In genomic region chr19:1652471-1653299, GRCh38 we compare ENCODE assay signal across 1 cellular context.
TF ChIP-seq lines count a peak whose summit lies in the region.

Gene TCF3 (minus strand): TSS chr19:1652615. CDS start chr19:1650248, 2,367 bp downstream.

TF ChIP-seq in HepG2, 621 proteins besides CTCF, POLR2A, EP300 and RAD21 (continued from another document and continues in another):
- TF ChIP-seq, protein P1, sequence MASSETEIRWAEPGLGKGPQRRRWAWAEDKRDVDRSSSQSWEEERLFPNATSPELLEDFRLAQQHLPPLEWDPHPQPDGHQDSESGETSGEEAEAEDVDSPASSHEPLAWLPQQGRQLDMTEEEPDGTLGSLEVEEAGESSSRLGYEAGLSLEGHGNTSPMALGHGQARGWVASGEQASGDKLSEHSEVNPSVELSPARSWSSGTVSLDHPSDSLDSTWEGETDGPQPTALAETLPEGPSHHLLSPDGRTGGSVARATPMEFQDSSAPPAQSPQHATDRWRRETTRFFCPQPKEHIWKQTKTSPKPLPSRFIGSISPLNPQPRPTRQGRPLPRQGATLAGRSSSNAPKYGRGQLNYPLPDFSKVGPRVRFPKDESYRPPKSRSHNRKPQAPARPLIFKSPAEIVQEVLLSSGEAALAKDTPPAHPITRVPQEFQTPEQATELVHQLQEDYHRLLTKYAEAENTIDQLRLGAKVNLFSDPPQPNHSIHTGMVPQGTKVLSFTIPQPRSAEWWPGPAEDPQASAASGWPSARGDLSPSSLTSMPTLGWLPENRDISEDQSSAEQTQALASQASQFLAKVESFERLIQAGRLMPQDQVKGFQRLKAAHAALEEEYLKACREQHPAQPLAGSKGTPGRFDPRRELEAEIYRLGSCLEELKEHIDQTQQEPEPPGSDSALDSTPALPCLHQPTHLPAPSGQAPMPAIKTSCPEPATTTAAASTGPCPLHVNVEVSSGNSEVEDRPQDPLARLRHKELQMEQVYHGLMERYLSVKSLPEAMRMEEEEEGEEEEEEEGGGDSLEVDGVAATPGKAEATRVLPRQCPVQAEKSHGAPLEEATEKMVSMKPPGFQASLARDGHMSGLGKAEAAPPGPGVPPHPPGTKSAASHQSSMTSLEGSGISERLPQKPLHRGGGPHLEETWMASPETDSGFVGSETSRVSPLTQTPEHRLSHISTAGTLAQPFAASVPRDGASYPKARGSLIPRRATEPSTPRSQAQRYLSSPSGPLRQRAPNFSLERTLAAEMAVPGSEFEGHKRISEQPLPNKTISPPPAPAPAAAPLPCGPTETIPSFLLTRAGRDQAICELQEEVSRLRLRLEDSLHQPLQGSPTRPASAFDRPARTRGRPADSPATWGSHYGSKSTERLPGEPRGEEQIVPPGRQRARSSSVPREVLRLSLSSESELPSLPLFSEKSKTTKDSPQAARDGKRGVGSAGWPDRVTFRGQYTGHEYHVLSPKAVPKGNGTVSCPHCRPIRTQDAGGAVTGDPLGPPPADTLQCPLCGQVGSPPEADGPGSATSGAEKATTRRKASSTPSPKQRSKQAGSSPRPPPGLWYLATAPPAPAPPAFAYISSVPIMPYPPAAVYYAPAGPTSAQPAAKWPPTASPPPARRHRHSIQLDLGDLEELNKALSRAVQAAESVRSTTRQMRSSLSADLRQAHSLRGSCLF (CRISPR knock-in tag; IDR thresholded peaks at IDR 0.05; ENCODE audit: borderline replicate concordance) = no peak
- TF ChIP-seq SP140L (CRISPR knock-in tag; IDR thresholded peaks at IDR 0.05; ENCODE audit: borderline replicate concordance) (no peak), THAP7 (CRISPR knock-in tag; IDR thresholded peaks at IDR 0.05) (no peak), TBP (CRISPR knock-in tag; IDR thresholded peaks at IDR 0.05) (no peak), MTA3 (CRISPR knock-in tag; IDR thresholded peaks at IDR 0.05) (no peak), KDM3A (CRISPR knock-in tag; IDR thresholded peaks at IDR 0.05; ENCODE audit: low read depth) (no peak; the same call in 1 of the 2 replicates), ZNF18 (CRISPR knock-in tag; IDR thresholded peaks at IDR 0.05; ENCODE audit: insufficient replicate concordance) (no peak), SALL2 (CRISPR knock-in tag; IDR thresholded peaks at IDR 0.05) (peak; percentile 51; the same call in 1 of the 2 replicates), ZKSCAN8 (CRISPR knock-in tag; IDR thresholded peaks at IDR 0.05; ENCODE audit: borderline replicate concordance) (no peak), RBM39 (IDR thresholded peaks at IDR 0.05; ENCODE audit: low read depth, low read length, poor library complexity, severe bottlenecking) (peak; percentile 70), PRPF4 (IDR thresholded peaks at IDR 0.05; ENCODE audit: low read depth, low read length, poor library complexity, severe bottlenecking) (no peak), CREBL2 (CRISPR knock-in tag; IDR thresholded peaks at IDR 0.05; ENCODE audit: borderline replicate concordance) (no peak; the same call in 1 of the 2 replicates), POLR2AphosphoS2 (IDR thresholded peaks at IDR 0.05; ENCODE audit: low read depth, low read length) (no peak), ZSCAN31 (CRISPR knock-in tag; IDR thresholded peaks at IDR 0.05; ENCODE audit: low read depth) (no peak), ZHX2 (IDR thresholded peaks at IDR 0.05; ENCODE audit: low read depth) (no peak), ZHX2 (CRISPR knock-in tag; IDR thresholded peaks at IDR 0.05; ENCODE audit: borderline replicate concordance) (no peak), MBD4 (IDR thresholded peaks at IDR 0.05; ENCODE audit: borderline replicate concordance, low read length) (no peak), CCAR2 (optimal IDR thresholded peaks at IDR 0.05; ENCODE audit: low read depth, low read length) (no peak), ZNF468 (CRISPR knock-in tag; IDR thresholded peaks at IDR 0.05) (no peak), ZNF556 (CRISPR knock-in tag; IDR thresholded peaks at IDR 0.05; ENCODE audit: borderline replicate concordance) (no peak), ZNF550 (CRISPR knock-in tag; IDR thresholded peaks at IDR 0.05; ENCODE audit: borderline replicate concordance) (no peak), TBX3 (IDR thresholded peaks at IDR 0.05; ENCODE audit: borderline replicate concordance) (peak; percentile 77), ZNF337 (CRISPR knock-in tag; IDR thresholded peaks at IDR 0.05; ENCODE audit: borderline replicate concordance, low read depth) (no peak), ZNF20 (CRISPR knock-in tag; IDR thresholded peaks at IDR 0.05) (no peak), JDP2 (CRISPR knock-in tag; IDR thresholded peaks at IDR 0.05; ENCODE audit: borderline replicate concordance) (no peak), CEBPG (CRISPR knock-in tag; IDR thresholded peaks at IDR 0.05) (peak; percentile 90)
- TF ChIP-seq, protein P2, sequence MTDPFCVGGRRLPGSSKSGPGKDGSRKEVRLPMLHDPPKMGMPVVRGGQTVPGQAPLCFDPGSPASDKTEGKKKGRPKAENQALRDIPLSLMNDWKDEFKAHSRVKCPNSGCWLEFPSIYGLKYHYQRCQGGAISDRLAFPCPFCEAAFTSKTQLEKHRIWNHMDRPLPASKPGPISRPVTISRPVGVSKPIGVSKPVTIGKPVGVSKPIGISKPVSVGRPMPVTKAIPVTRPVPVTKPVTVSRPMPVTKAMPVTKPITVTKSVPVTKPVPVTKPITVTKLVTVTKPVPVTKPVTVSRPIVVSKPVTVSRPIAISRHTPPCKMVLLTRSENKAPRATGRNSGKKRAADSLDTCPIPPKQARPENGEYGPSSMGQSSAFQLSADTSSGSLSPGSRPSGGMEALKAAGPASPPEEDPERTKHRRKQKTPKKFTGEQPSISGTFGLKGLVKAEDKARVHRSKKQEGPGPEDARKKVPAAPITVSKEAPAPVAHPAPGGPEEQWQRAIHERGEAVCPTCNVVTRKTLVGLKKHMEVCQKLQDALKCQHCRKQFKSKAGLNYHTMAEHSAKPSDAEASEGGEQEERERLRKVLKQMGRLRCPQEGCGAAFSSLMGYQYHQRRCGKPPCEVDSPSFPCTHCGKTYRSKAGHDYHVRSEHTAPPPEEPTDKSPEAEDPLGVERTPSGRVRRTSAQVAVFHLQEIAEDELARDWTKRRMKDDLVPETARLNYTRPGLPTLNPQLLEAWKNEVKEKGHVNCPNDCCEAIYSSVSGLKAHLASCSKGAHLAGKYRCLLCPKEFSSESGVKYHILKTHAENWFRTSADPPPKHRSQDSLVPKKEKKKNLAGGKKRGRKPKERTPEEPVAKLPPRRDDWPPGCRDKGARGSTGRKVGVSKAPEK (CRISPR knock-in tag; IDR thresholded peaks at IDR 0.05; ENCODE audit: borderline replicate concordance) = no peak
- TF ChIP-seq, protein P3, sequence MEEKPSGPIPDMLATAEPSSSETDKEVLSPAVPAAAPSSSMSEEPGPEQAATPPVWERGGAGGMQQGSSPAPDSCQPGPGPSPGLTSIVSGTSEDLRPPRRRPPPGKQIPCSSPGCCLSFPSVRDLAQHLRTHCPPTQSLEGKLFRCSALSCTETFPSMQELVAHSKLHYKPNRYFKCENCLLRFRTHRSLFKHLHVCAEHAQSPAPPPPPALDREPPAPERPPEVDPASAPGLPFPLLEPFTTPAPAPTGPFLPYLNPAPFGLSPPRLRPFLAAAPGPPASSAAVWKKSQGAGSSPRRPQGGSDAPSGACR (CRISPR knock-in tag; IDR thresholded peaks at IDR 0.05) = no peak; the same call in 1 of the 2 replicates
